ENCODE assay signal across 12 cellular contexts in genomic region chr14:96245710-96246534, GRCh38. TPM values are rescaled to one million over a fixed set of nuclear protein-coding genes. Genes with fewer than 3 reads are reported as not detected.
DNase-seq lines count a peak whose midpoint lies in the region; ATAC-seq, FAIRE-seq and TF ChIP-seq lines count a peak whose summit lies in the region.
"Had no signal": no experiment of that assay in that cellular context is flagged by ENCODE, and none has a peak within 500 bp of the region (broad histone marks: within the 10 kb centered on the region; RNA-seq: fewer than 3 reads in every experiment).

No MANE protein-coding gene starts in this region.

- H3K27ac ChIP-seq in epithelial cell of prostate (peak overlapping the region; percentile 56), kidney (ENCODE audit: low read depth in 2 of 2, low read length in 2 of 2) (no peak overlapping the region)
- H3K27ac ChIP-seq: skin epidermis had no signal

- intact Hi-C loops in kidney (cut with DNase I) = no loop called here

- H3K9me3 ChIP-seq in kidney (ENCODE audit: control insufficient read depth in 1 of 2, low read length in 2 of 2) = no peaks in the 10 kb centered on the region

- no peak for FAIRE-seq in kidney (lab: Jason Lieb, UNC)

- H3K4me1 ChIP-seq in kidney (ENCODE audit: control insufficient read depth in 1 of 2, insufficient read depth in 1 of 2, low read depth in 1 of 2, low read length in 2 of 2) = no peaks in the 10 kb centered on the region

- no peak for TF ChIP-seq CTCF in kidney (IDR thresholded peaks at IDR 0.05; ENCODE audit: borderline replicate concordance, extremely low read depth, insufficient read depth)

- no peak overlapping the region for H3K9ac ChIP-seq in kidney (ENCODE audit: low read length in 2 of 2)

- H3K4me3 ChIP-seq in kidney (ENCODE audit: low read length in 2 of 2) = no peak overlapping the region
- H3K4me3 ChIP-seq: skin epidermis had no signal

- H3K36me3 ChIP-seq in kidney (ENCODE audit: control insufficient read depth in 1 of 2, insufficient read depth in 2 of 2, low read length in 2 of 2) = peaks cover 4 to 8% of the 10 kb centered on the region in 2 donors

- DNase-seq in H4 (ENCODE audit: low spot score) = peak; percentile 63
- DNase-seq in RPMI7951 (ENCODE audit: low read depth) = peak; percentile 81
- no peak for DNase-seq in epithelial cell of prostate (ENCODE audit: low read depth, low spot score)
- DNase-seq in renal cortical epithelial cell (ENCODE audit: low read depth) = peak; percentile 38
- DNase-seq in kidney = no peak
- DNase-seq: stimulated activated naive CD8-positive, alpha-beta T cell treated with anti-CD3 and anti-CD28 coated beads, Interleukin-15, amount 100 ng/mL, for 72 hours had no signal

- no peak for ATAC-seq in GM18907 (IDR thresholded peaks at IDR 0.05; ENCODE audit: unreplicated experiment)
- no peak for ATAC-seq in HG03457 (IDR thresholded peaks at IDR 0.05; ENCODE audit: unreplicated experiment)
- ATAC-seq in HG03175 (IDR thresholded peaks at IDR 0.05; ENCODE audit: unreplicated experiment) = no peak
- ATAC-seq: stimulated activated naive CD8-positive, alpha-beta T cell treated with anti-CD3 and anti-CD28 coated beads, Interleukin-15, amount 100 ng/mL, for 72 hours; WTC11 had no signal

RNA-seq across cellular contexts. Expression of gene BDKRB1, which starts 10.1 kb away (rescaled TPM):
- total RNA-seq in H4 (2014; rRNA removed; shearing (Covaris generic)) = 0.19 and 0.41 TPM in 2 replicates
- 7.1 and 9.2 TPM in 2 replicates for total RNA-seq in RPMI7951 (2014; rRNA removed; shearing (Covaris generic))
- total RNA-seq in renal cortical epithelial cell (0.10 TPM in 1 of 2 replicates, not detected in the other), kidney (1.2 TPM)
- 1.5 TPM for polyA plus RNA-seq in kidney (ENCODE audit: insufficient read depth, low read depth, low replicate concordance)
- total RNA-seq: HT1080 had no signal

RNA-seq across cellular contexts. Expression of gene BDKRB2, which starts 41.3 kb away (rescaled TPM):
- total RNA-seq in H4 (2014; rRNA removed; shearing (Covaris generic)) = 4.5 and 5.4 TPM in 2 replicates
- total RNA-seq in RPMI7951 (2014; rRNA removed; shearing (Covaris generic)) = 13.1 and 15.9 TPM in 2 replicates
- total RNA-seq in renal cortical epithelial cell = 3.6 and 6.1 TPM in 2 replicates
- total RNA-seq in kidney = 16.1 TPM
- 7.4 TPM for polyA plus RNA-seq in kidney (ENCODE audit: insufficient read depth, low read depth, low replicate concordance)

Comparison
In these comparisons a context has a peak if more than half of its experiments do, and no peak if none do; other contexts are left out.
1. DNase-seq: peak in H4 (single experiment), RPMI7951 (single experiment) and renal cortical epithelial cell (single experiment); none in epithelial cell of prostate (single experiment) and kidney (single experiment).